In the genomic region with DNA sequence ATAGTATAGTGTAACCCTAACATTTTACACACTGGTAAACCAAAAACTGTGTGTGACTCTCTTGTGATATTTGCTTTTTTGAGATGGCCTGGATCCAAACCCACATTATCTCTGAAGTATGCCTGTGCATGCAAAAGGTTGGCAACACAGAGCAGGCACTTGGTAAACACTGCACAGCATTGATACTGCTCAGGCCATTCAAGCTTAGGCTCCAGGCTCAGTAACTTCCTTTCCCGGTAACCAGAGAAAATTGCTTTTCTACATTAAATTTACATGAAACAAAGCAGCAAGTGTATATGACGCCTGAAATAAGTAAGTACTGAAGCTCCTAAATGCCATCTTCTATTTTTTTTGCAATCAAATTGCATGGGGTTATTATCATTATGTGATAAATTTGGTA, we compare ENCODE assay signal across 18 cellular contexts.
A peak's percentile ranks its signal among the peaks of the same experiment; 100 is the strongest.
DNase-seq lines count a peak whose midpoint lies in the region; TF ChIP-seq lines count a peak whose summit lies in the region.
"Had no signal": no experiment of that assay in that cellular context is flagged by ENCODE, and none has a peak within 500 bp of the region (broad histone marks: within the 10 kb centered on the region; RNA-seq: fewer than 3 reads in every experiment).

No MANE protein-coding gene starts in this region.

- H3K9ac ChIP-seq in iPS-20b (ENCODE audit: low read depth, low read length): no peak overlapping the region
- H3K9ac ChIP-seq: GM23248 had no signal

- H3K27me3 ChIP-seq in iPS-20b (ENCODE audit: insufficient read depth, low read length) (peaks cover 72% of the 10 kb centered on the region), WERI-Rb-1 (ENCODE audit: insufficient read depth, low read depth, severe bottlenecking) (no peaks in the 10 kb centered on the region)
- no peaks in the 10 kb centered on the region for H3K27me3 ChIP-seq in effector memory CD4-positive, alpha-beta T cell (replicated peaks; ENCODE audit: control insufficient read depth, insufficient read depth, low read length, poor library complexity, severe bottlenecking)

- H3K36me3 ChIP-seq in iPS-20b (ENCODE audit: insufficient read depth, low read depth, low read length): no peaks in the 10 kb centered on the region
- no peaks in the 10 kb centered on the region for H3K36me3 ChIP-seq in effector memory CD4-positive, alpha-beta T cell (ENCODE audit: control insufficient read depth, insufficient read depth, low read length)
- H3K36me3 ChIP-seq in WERI-Rb-1: no peaks in the 10 kb centered on the region

- no peak for TF ChIP-seq CTCF in WERI-Rb-1 (IDR thresholded peaks at IDR 0.05; ENCODE audit: low read depth, low read length)

- H3K4me1 ChIP-seq in iPS-20b (ENCODE audit: insufficient read depth, low read length): peaks cover 37% of the 10 kb centered on the region
- no peaks in the 10 kb centered on the region for H3K4me1 ChIP-seq in effector memory CD4-positive, alpha-beta T cell (ENCODE audit: control insufficient read depth, insufficient read depth, low read length, poor library complexity, severe bottlenecking)

- H3K27ac ChIP-seq in iPS-20b (ENCODE audit: low read length) (no peak overlapping the region), WERI-Rb-1 (no peak overlapping the region)
- no peak overlapping the region for H3K27ac ChIP-seq in effector memory CD4-positive, alpha-beta T cell (ENCODE audit: insufficient read depth, low read length, poor library complexity, severe bottlenecking)
- H3K27ac ChIP-seq: GM23248, SK-N-MC had no signal

- H3K4me3 ChIP-seq in iPS-20b (ENCODE audit: low read length) (peak overlapping the region; percentile 11; the same call in 1 of the 2 replicates), WERI-Rb-1 (ENCODE audit: low read depth, low read length) (no peak overlapping the region)
- no peak overlapping the region for H3K4me3 ChIP-seq in effector memory CD4-positive, alpha-beta T cell (ENCODE audit: insufficient read depth, low read depth, low read length, poor library complexity, severe bottlenecking)
- H3K4me3 ChIP-seq: GM23248, SK-N-MC had no signal

- H3K9me3 ChIP-seq in iPS-20b (ENCODE audit: insufficient read depth, low read depth, low read length) (no peaks in the 10 kb centered on the region), WERI-Rb-1 (ENCODE audit: severe bottlenecking) (no peaks in the 10 kb centered on the region)
- no peaks in the 10 kb centered on the region for H3K9me3 ChIP-seq in effector memory CD4-positive, alpha-beta T cell (ENCODE audit: control insufficient read depth, low read length)

- peak; percentile 39 for DNase-seq in H4 (ENCODE audit: low spot score)
- DNase-seq in NCI-H1092 (lab: John Stamatoyannopoulos, UW): peak; percentile 23
- peak; percentile 57 for DNase-seq in NCI-H774 (lab: John Stamatoyannopoulos, UW)
- no peak for DNase-seq in effector memory CD4-positive, alpha-beta T cell
- DNase-seq in WERI-Rb-1: no peak
- DNase-seq in SW 1271 (lab: John Stamatoyannopoulos, UW): no peak
- DNase-seq: Calu3; CD4-positive, CD25-positive, alpha-beta regulatory T cell; GDM1; GM23248; MM.1S; NCI-H1417 treated with DMSO at 0.1 percent for 48 hours; NCI-H2107; NCI-H446 treated with DMSO at 0.1 percent for 48 hours; NCI-H82; T-helper 1 cell had no signal

Comparison
In these comparisons a context has a peak if more than half of its experiments do, and no peak if none do; other contexts are left out.
1. DNase-seq: peak in H4 (single experiment), NCI-H1092 (single experiment) and NCI-H774 (single experiment); none in effector memory CD4-positive, alpha-beta T cell (0 of 3), WERI-Rb-1 (single experiment) and SW 1271 (0 of 2).